ENCODE assay signal across 9 cellular contexts in genomic region chr1:111831153-111831552, GRCh38.
"Had no signal": no experiment of that assay in that cellular context is flagged by ENCODE, and none has a peak within 500 bp of the region (broad histone marks: within the 10 kb centered on the region; RNA-seq: fewer than 3 reads in every experiment).

No MANE protein-coding gene starts in this region.

- DNase-seq: GM23248, GOT3, H7, H9, HCEC 1CT, HFFc6 had no signal

- H3K4me1 ChIP-seq: HAP-1 had no signal

- H3K9me3 ChIP-seq: HAP-1 had no signal

- H3K27ac Mint-ChIP-seq: GM23338, H9, HFFc6 had no signal

- H3K4me3 Mint-ChIP-seq: GM23338, H9, HFFc6 had no signal

- H3K9me3 Mint-ChIP-seq: GM23338, H9, HFFc6 had no signal

- H3K4me3 ChIP-seq: GM23248, GM23338, HAP-1 had no signal

- H3K27ac ChIP-seq: GM23248 had no signal

- H3K36me3 ChIP-seq: HAP-1 had no signal

- ATAC-seq: GM23338, HCT116 had no signal
